In genomic region chr4:52693492-52693891, GRCh38 we compare ENCODE assay signal across 36 cellular contexts. TPM values are rescaled to one million over a fixed set of nuclear protein-coding genes. Genes with fewer than 3 reads are reported as not detected.
"Had no signal": no experiment of that assay in that cellular context is flagged by ENCODE, and none has a peak within 500 bp of the region (broad histone marks: within the 10 kb centered on the region; RNA-seq: fewer than 3 reads in every experiment).

No MANE protein-coding gene starts in this region.

- H3K4me3 ChIP-seq: MG63 had no signal

- H3K27me3 ChIP-seq: MG63 had no signal

- H3K36me3 ChIP-seq: MG63 had no signal

- DNase-seq: Karpas-422, Kasumi-1, MG63, MM.1S, MV-4-11, NCI-H1048, NCI-H1092, NCI-H1092 treated with DMSO at 0.1 percent for 48 hours, NCI-H1105, NCI-H1105 treated with DMSO at 0.1 percent for 48 hours, NCI-H1417, NCI-H1417 treated with DMSO at 0.1 percent for 48 hours, NCI-H1436, NCI-H1436 treated with DMSO at 0.1 percent for 48 hours, NCI-H146, NCI-H1694, NCI-H1694 treated with DMSO at 0.1 percent for 48 hours, NCI-H187, NCI-H187 treated with DMSO at 0.1 percent for 48 hours, NCI-H1930, NCI-H2029 treated with DMSO at 0.1 percent for 48 hours, NCI-H2081, NCI-H2081 treated with DMSO at 0.1 percent for 48 hours, NCI-H2107, NCI-H2171, NCI-H2171 treated with DMSO at 0.1 percent for 48 hours, NCI-H2227 treated with DMSO at 0.1 percent for 48 hours, NCI-H226, NCI-H345, NCI-H446, NCI-H446 treated with DMSO at 0.1 percent for 48 hours, NCI-H510A, NCI-H510A treated with DMSO at 0.1 percent for 48 hours, NCI-H524, NCI-H524 treated with DMSO at 0.1 percent for 48 hours had no signal

RNA-seq across cellular contexts. Expression of gene ERVMER34-1, which starts 57.7 kb away (rescaled TPM):
- total RNA-seq: M059J had no signal
